In the genomic region with DNA sequence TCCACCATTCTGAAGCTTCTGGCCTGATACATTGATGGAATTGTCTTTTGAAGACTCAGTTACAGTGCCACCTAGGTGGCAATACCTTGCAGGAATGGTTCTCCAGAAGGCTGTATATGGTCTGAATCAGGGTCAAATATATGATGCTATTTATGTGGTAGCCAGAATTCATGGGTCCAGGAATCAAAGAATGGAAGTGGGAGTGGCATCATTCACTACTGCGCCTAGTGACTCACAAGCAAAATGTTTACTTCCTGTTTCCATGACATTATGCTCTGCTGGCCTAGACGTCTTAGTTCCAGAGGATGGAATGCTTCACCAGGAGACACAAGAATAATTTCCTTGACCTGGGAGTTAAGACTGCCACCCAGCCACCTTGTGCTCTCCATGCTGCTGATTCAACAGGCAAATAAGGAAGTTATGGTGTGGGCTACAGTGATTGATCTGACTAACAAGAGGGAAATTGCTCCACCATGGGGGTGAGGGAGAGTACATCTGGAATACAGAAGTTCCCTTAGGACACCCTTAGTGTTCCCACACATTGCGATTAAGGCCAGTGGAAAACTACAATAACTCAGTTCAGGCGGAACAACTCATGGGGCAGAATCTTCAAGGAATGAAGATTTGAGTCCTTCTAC, we compare ENCODE assay signal across 12 cellular contexts.
DNase-seq lines count a peak whose midpoint lies in the region; ATAC-seq and TF ChIP-seq lines count a peak whose summit lies in the region.
"Had no signal": no experiment of that assay in that cellular context is flagged by ENCODE, and none has a peak within 500 bp of the region (broad histone marks: within the 10 kb centered on the region; RNA-seq: fewer than 3 reads in every experiment).

No MANE protein-coding gene starts in this region.

- WGBS in mammary epithelial cell (ENCODE audit: low coverage, missing lambda C conversion rate) = 68% methylated on average over 4 of the region's 4 CpGs

- H3K27me3 ChIP-seq in mammary epithelial cell (ENCODE audit: insufficient read depth, low read length) = no peaks in the 10 kb centered on the region
- no peaks in the 10 kb centered on the region for H3K27me3 ChIP-seq in naive thymus-derived CD4-positive, alpha-beta T cell (ENCODE audit: control insufficient read depth in 2 of 2, insufficient read depth in 2 of 2, low read length in 2 of 2)
- no peaks in the 10 kb centered on the region for H3K27me3 ChIP-seq in CD4-positive, alpha-beta memory T cell (ENCODE audit: insufficient read depth, low read length)

- DNase-seq in Daoy (ENCODE audit: low read depth) (peak; percentile 71), M059J (ENCODE audit: low read depth) (peak; percentile 96), mammary epithelial cell (peak; percentile 83), C1 segment of cervical spinal cord (lab: John Stamatoyannopoulos, UW) (no peak), NCI-H345 (lab: John Stamatoyannopoulos, UW) (no peak)
- no peak for DNase-seq in naive thymus-derived CD4-positive, alpha-beta T cell
- no peak for DNase-seq in CD4-positive, alpha-beta memory T cell
- DNase-seq: activated CD8-positive, alpha-beta memory T cell treated with anti-CD3 and anti-CD28 coated beads for 24 hours; effector memory CD8-positive, alpha-beta T cell; NCI-H748 treated with DMSO at 0.1 percent for 48 hours; nephron progenitor cell had no signal

- peaks cover 0 to 2% (median 0%) of the 10 kb centered on the region in 5 donors for H3K36me3 Mint-ChIP-seq in naive thymus-derived CD4-positive, alpha-beta T cell
- no peaks in the 10 kb centered on the region for H3K36me3 Mint-ChIP-seq in CD4-positive, alpha-beta memory T cell

- no peaks in the 10 kb centered on the region for H3K79me2 ChIP-seq in mammary epithelial cell (ENCODE audit: insufficient read depth, low read length)

- peak; percentile 32 for ATAC-seq in naive thymus-derived CD4-positive, alpha-beta T cell
- ATAC-seq in GM19324 (IDR thresholded peaks at IDR 0.05; ENCODE audit: low FRiP score, unreplicated experiment) = no peak
- ATAC-seq: effector memory CD8-positive, alpha-beta T cell had no signal

- in situ Hi-C loops in mammary epithelial cell (cut with MboI; ENCODE audit: low sequenced_read_pairs in 2 of 2) = no loop called here

- H3K9me3 ChIP-seq in mammary epithelial cell (replicated peaks; ENCODE audit: insufficient read depth, low read length) = no peaks in the 10 kb centered on the region
- no peaks in the 10 kb centered on the region for H3K9me3 ChIP-seq in naive thymus-derived CD4-positive, alpha-beta T cell (ENCODE audit: control insufficient read depth in 2 of 3, low read length in 3 of 3)
- no peaks in the 10 kb centered on the region for H3K9me3 ChIP-seq in CD4-positive, alpha-beta memory T cell (ENCODE audit: control insufficient read depth in 1 of 2, low read length in 2 of 2)

- peak overlapping the region; percentile 75 for H3K27ac ChIP-seq in mammary epithelial cell (ENCODE audit: insufficient read depth, low read depth, low read length)
- H3K27ac ChIP-seq in naive thymus-derived CD4-positive, alpha-beta T cell (ENCODE audit: low read depth, low read length) = no peak overlapping the region
- no peak overlapping the region for H3K27ac ChIP-seq in CD4-positive, alpha-beta memory T cell (ENCODE audit: low read depth, low read length)

- peak overlapping the region; percentile 34 for H3K4me2 ChIP-seq in mammary epithelial cell (ENCODE audit: insufficient read depth, low read depth, low read length)

- BruUV-seq in mammary epithelial cell (replicated peaks; lab: Mats Ljungman, UMichigan) = no TSS peak

- no peak overlapping the region for H3K4me3 ChIP-seq in mammary epithelial cell (replicated peaks in 1 of 3; ENCODE audit: insufficient read depth in 1 of 3, low read depth in 2 of 3, low read length in 3 of 3)
- H3K4me3 ChIP-seq in naive thymus-derived CD4-positive, alpha-beta T cell (ENCODE audit: low read length) = no peak overlapping the region
- no peak overlapping the region for H3K4me3 ChIP-seq in CD4-positive, alpha-beta memory T cell (ENCODE audit: low read length in 2 of 2)

- intact Hi-C loops in mammary epithelial cell (cut with micrococcal nuclease) = no loop called here
- intact Hi-C loops in naive thymus-derived CD4-positive, alpha-beta T cell (cut with micrococcal nuclease) = no loop called here
- intact Hi-C loops in CD4-positive, alpha-beta memory T cell (cut with micrococcal nuclease) = no loop called here

- TF ChIP-seq CTCF in mammary epithelial cell (conservative IDR thresholded peaks at IDR 0.05 in 1 of 2, IDR thresholded peaks at IDR 0.05 in 1 of 2; ENCODE audit: extremely low read depth in 1 of 2, insufficient read depth in 1 of 2, low read depth in 1 of 2, low read length in 2 of 2) = peak; percentile 23 to 32

- peak overlapping the region; percentile 76 for H2AFZ ChIP-seq in mammary epithelial cell (ENCODE audit: low read depth, low read length)

- POLR2A ChIA-PET in naive thymus-derived CD4-positive, alpha-beta T cell (lab: Charles Lee) = no interaction called here
- POLR2A ChIA-PET in CD4-positive, alpha-beta memory T cell (lab: Charles Lee; ENCODE audit: partially characterized antibody) = no interaction called here

- no peak overlapping the region for H3K27ac Mint-ChIP-seq in naive thymus-derived CD4-positive, alpha-beta T cell
- peak overlapping the region in 1 of 7 donors; percentile 20 for H3K27ac Mint-ChIP-seq in CD4-positive, alpha-beta memory T cell
- H3K27ac Mint-ChIP-seq: nephron progenitor cell had no signal

- H3K36me3 ChIP-seq in mammary epithelial cell (ENCODE audit: insufficient read depth, low read length) = no peaks in the 10 kb centered on the region
- no peaks in the 10 kb centered on the region for H3K36me3 ChIP-seq in naive thymus-derived CD4-positive, alpha-beta T cell (ENCODE audit: control insufficient read depth in 2 of 3, insufficient read depth in 3 of 3, low read length in 3 of 3)
- H3K36me3 ChIP-seq in CD4-positive, alpha-beta memory T cell (ENCODE audit: insufficient read depth, low read length) = no peaks in the 10 kb centered on the region

- H3K27me3 Mint-ChIP-seq in naive thymus-derived CD4-positive, alpha-beta T cell = peaks cover 0 to 3% (median 0%) of the 10 kb centered on the region in 5 donors
- H3K27me3 Mint-ChIP-seq in CD4-positive, alpha-beta memory T cell = no peaks in the 10 kb centered on the region

- peaks cover 12% of the 10 kb centered on the region for H3K4me1 ChIP-seq in mammary epithelial cell (ENCODE audit: insufficient read depth, low read length)
- H3K4me1 ChIP-seq in naive thymus-derived CD4-positive, alpha-beta T cell (ENCODE audit: control insufficient read depth in 2 of 2, insufficient read depth in 2 of 2, low read length in 2 of 2) = no peaks in the 10 kb centered on the region
- no peaks in the 10 kb centered on the region for H3K4me1 ChIP-seq in CD4-positive, alpha-beta memory T cell (ENCODE audit: insufficient read depth, low read length)

- no peaks in the 10 kb centered on the region for H4K20me1 ChIP-seq in mammary epithelial cell (ENCODE audit: insufficient read depth, low read length)

- no peak overlapping the region for H3K4me3 Mint-ChIP-seq in naive thymus-derived CD4-positive, alpha-beta T cell
- no peak overlapping the region for H3K4me3 Mint-ChIP-seq in CD4-positive, alpha-beta memory T cell
- H3K4me3 Mint-ChIP-seq: effector memory CD8-positive, alpha-beta T cell; nephron progenitor cell had no signal

- peaks cover 0 to 5% (median 0%) of the 10 kb centered on the region in 11 donors for H3K9me3 Mint-ChIP-seq in naive thymus-derived CD4-positive, alpha-beta T cell
- peaks cover 0 to 3% (median 2%) of the 10 kb centered on the region in 8 donors for H3K9me3 Mint-ChIP-seq in CD4-positive, alpha-beta memory T cell

- H3K9ac ChIP-seq in mammary epithelial cell (ENCODE audit: insufficient read depth, low read length) = no peak overlapping the region

- CTCF ChIA-PET in mammary epithelial cell (lab: Charles Lee; ENCODE audit: low non-redundant PET) = no interaction called here
- CTCF ChIA-PET in naive thymus-derived CD4-positive, alpha-beta T cell (lab: Charles Lee) = interaction anchor here (0.8 to 1.5 kb wide), 3 partner anchors 62 to 73 kb away, joined by 3 to 8 read pairs (median 3); no protein-coding TSS in a partner anchor
- CTCF ChIA-PET in CD4-positive, alpha-beta memory T cell (lab: Charles Lee; ENCODE audit: partially characterized antibody) = interaction anchor here (1.1 to 2.6 kb wide), 5 partner anchors 9 to 62 kb away, joined by 3 to 10 read pairs (median 3); no protein-coding TSS in a partner anchor

- H3K4me1 Mint-ChIP-seq in naive thymus-derived CD4-positive, alpha-beta T cell = peaks cover 0 to 8% (median 5%) of the 10 kb centered on the region in 7 donors
- H3K4me1 Mint-ChIP-seq in CD4-positive, alpha-beta memory T cell = peaks cover 3 to 12% (median 8%) of the 10 kb centered on the region in 4 donors
- H3K4me1 Mint-ChIP-seq: nephron progenitor cell had no signal

- dilution Hi-C loops in mammary epithelial cell (cut with HindIII; ENCODE audit: low sequenced_read_pairs) = no loop called here

Comparison
In these comparisons a context has a peak if more than half of its experiments do, and no peak if none do; other contexts are left out.
1. DNase-seq: peak in Daoy (single experiment), M059J (single experiment) and mammary epithelial cell (single experiment); none in naive thymus-derived CD4-positive, alpha-beta T cell (0 of 9), CD4-positive, alpha-beta memory T cell (0 of 5), C1 segment of cervical spinal cord (0 of 14) and NCI-H345 (single experiment).